ENCODE assay signal across 14 cellular contexts in the genomic region with DNA sequence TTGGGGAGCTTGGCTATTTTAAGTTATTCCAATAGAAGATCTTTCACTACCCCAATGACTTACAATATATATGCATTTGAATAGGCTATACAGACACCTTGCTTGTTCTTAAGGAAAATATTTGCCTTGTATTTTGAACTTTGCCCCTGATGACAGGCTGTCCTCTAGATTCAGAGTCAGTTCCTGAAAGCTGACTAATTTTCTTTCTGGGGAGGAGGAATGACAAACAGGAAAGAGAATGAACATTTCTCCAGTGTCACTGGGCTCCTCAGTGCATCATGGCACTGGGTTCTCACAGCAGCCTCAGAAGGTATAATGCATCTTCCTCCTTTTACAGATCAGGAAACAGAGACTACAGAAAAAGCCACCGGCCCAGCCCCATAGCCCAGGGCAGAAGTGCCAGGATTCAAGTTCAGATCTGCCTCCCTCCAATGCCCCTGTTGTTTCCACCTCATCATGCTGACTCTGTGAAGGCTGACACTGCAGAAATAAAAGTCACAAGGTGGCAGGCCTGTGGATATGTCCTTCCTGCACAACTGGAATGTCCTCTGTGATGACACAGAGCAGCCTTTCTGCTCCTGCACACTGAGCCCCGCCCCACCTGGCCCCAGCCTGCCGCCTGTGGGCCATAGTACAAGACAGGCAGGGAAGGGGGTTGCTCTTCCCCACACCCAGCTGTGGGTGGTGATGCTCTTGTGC. TPM values are rescaled to one million over a fixed set of nuclear protein-coding genes. Genes with fewer than 3 reads are reported as not detected.
A peak's percentile ranks its signal among the peaks of the same experiment; 100 is the strongest.
DNase-seq lines count a peak whose midpoint lies in the region; ATAC-seq and TF ChIP-seq lines count a peak whose summit lies in the region.
"Had no signal": no experiment of that assay in that cellular context is flagged by ENCODE, and none has a peak within 500 bp of the region (broad histone marks: within the 10 kb centered on the region; RNA-seq: fewer than 3 reads in every experiment).

No MANE protein-coding gene starts in this region.

- H3K9ac ChIP-seq in HUES48 (ENCODE audit: low read depth, low read length) (no peak overlapping the region), muscle layer of colon (ENCODE audit: low read length) (no peak overlapping the region)

- H3K4me3 ChIP-seq in HUES48 (ENCODE audit: low read depth, low read length) (no peak overlapping the region), choroid plexus epithelial cell (ENCODE audit: low read depth, low read length) (no peak overlapping the region), muscle layer of colon (ENCODE audit: low read depth in 1 of 2, low read length in 2 of 2) (no peak overlapping the region)
- H3K4me3 ChIP-seq: tibial nerve had no signal

- POLR2A ChIA-PET in CD4-positive, alpha-beta T cell (lab: Charles Lee): no interaction called here

- peaks cover 27% of the 10 kb centered on the region for H3K4me1 Mint-ChIP-seq in CD4-positive, alpha-beta T cell (ENCODE audit: low read depth)

- H3K27me3 Mint-ChIP-seq in CD4-positive, alpha-beta T cell: no peaks in the 10 kb centered on the region

- CTCF ChIA-PET in CD4-positive, alpha-beta T cell (lab: Charles Lee): no interaction called here

- DNase-seq in CD4-positive, alpha-beta T cell: no peak
- peak; percentile 46 for DNase-seq in choroid plexus epithelial cell (ENCODE audit: low read depth)
- no peak for DNase-seq in stimulated activated CD4-positive, alpha-beta T cell treated with anti-CD3 and anti-CD28 coated beads, Interleukin-4, amount 100 ng/mL, for 24 hours
- no peak for DNase-seq in cortex of kidney (lab: John Stamatoyannopoulos, UW)
- no peak for DNase-seq in stimulated activated CD4-positive, alpha-beta T cell treated with anti-CD3 and anti-CD28 coated beads, Interleukin-2, amount 100 ng/mL, for 24 hours
- no peak for DNase-seq in amygdala (lab: John Stamatoyannopoulos, UW)
- DNase-seq: activated CD8-positive, alpha-beta memory T cell treated with anti-CD3 and anti-CD28 coated beads for 24 hours; stimulated activated CD4-positive, alpha-beta T cell treated with anti-CD3 and anti-CD28 coated beads, Interleukin-1b, Interleukin-23, amount 100 ng/mL, for 48 hours had no signal

- no peaks in the 10 kb centered on the region for H3K9me3 Mint-ChIP-seq in CD4-positive, alpha-beta T cell

- H3K36me3 Mint-ChIP-seq in CD4-positive, alpha-beta T cell (ENCODE audit: low read depth): peaks cover 65% of the 10 kb centered on the region

- H3K27ac Mint-ChIP-seq in CD4-positive, alpha-beta T cell: peak overlapping the region; percentile 12

- TF ChIP-seq CTCF in CD4-positive, alpha-beta T cell (IDR thresholded peaks at IDR 0.05): no peak
- no peak for TF ChIP-seq CTCF in choroid plexus epithelial cell (conservative IDR thresholded peaks at IDR 0.05; ENCODE audit: low read depth, low read length)

- H3K4me1 ChIP-seq in HUES48 (ENCODE audit: control insufficient read depth, insufficient read depth, low read length) (peaks cover 23% of the 10 kb centered on the region), muscle layer of colon (ENCODE audit: insufficient read depth, low read length) (peaks cover 48% of the 10 kb centered on the region)
- H3K4me1 ChIP-seq: tibial nerve had no signal

- no peak overlapping the region for H3K27ac ChIP-seq in CD4-positive, alpha-beta T cell (ENCODE audit: low read depth, low read length)
- H3K27ac ChIP-seq in HUES48 (ENCODE audit: low read depth, low read length) (peak overlapping the region; percentile 42), muscle layer of colon (ENCODE audit: low read depth, low read length) (peak overlapping the region; percentile 7)

- H3K27me3 ChIP-seq in CD4-positive, alpha-beta T cell (ENCODE audit: control insufficient read depth, insufficient read depth, low read length): no peaks in the 10 kb centered on the region
- H3K27me3 ChIP-seq in HUES48 (ENCODE audit: control insufficient read depth, insufficient read depth, low read length) (no peaks in the 10 kb centered on the region), muscle layer of colon (ENCODE audit: control insufficient read depth in 1 of 2, insufficient read depth in 2 of 2, low read length in 2 of 2) (no peaks in the 10 kb centered on the region)

- no peak overlapping the region for H3K4me3 Mint-ChIP-seq in CD4-positive, alpha-beta T cell

- ATAC-seq in CD4-positive, alpha-beta T cell (ENCODE audit: poor library complexity): no peak

- intact Hi-C loops in CD4-positive, alpha-beta T cell (cut with DNase I, micrococcal nuclease): no loop called here

- H3K9me3 ChIP-seq in CD4-positive, alpha-beta T cell (ENCODE audit: control insufficient read depth, low read length): peaks cover 4% of the 10 kb centered on the region
- H3K9me3 ChIP-seq in HUES48 (ENCODE audit: control insufficient read depth, insufficient read depth, low read length) (no peaks in the 10 kb centered on the region), muscle layer of colon (ENCODE audit: low read length) (peaks cover 5% of the 10 kb centered on the region)

- H3K36me3 ChIP-seq in HUES48 (ENCODE audit: control insufficient read depth, insufficient read depth, low read length) (no peaks in the 10 kb centered on the region), muscle layer of colon (ENCODE audit: insufficient read depth, low read length) (no peaks in the 10 kb centered on the region)
- H3K36me3 ChIP-seq: tibial nerve had no signal

RNA-seq across cellular contexts. Expression of gene TTC22, which starts 6.6 kb away (rescaled TPM):
- 1 to 10 TPM; 4.4 to 4.5 TPM for total RNA-seq in CD4-positive, alpha-beta T cell
- total RNA-seq: glomerular endothelial cell, H4, myocyte, tibial nerve had no signal

RNA-seq across cellular contexts. Expression of gene PARS2, which starts 30.2 kb away (rescaled TPM):
- not detected for total RNA-seq in CD4-positive, alpha-beta T cell
